In genomic region chr5:61697811-61698587, GRCh38 we compare ENCODE assay signal across 26 cellular contexts.
"Had no signal": no experiment of that assay in that cellular context is flagged by ENCODE, and none has a peak within 500 bp of the region (broad histone marks: within the 10 kb centered on the region; RNA-seq: fewer than 3 reads in every experiment).

No MANE protein-coding gene starts in this region.

- DNase-seq: activated CD4-positive, alpha-beta T cell treated with anti-CD3 and anti-CD28 coated beads for 1 hour; activated CD4-positive, alpha-beta T cell treated with anti-CD3 and anti-CD28 coated beads, Interleukin-2, amount 50 U/mL, for 1 hour; activated CD8-positive, alpha-beta T cell treated with anti-CD3 and anti-CD28 coated beads for 36 hours; activated naive CD4-positive, alpha-beta T cell; activated T-cell treated with anti-CD3 and anti-CD28 coated beads, Interleukin-2, amount 50 U/mL, for 72 hours; anterior cingulate cortex; cerebellar nuclear complex; colonic mucosa; dorsolateral prefrontal cortex; effector memory CD4-positive, alpha-beta T cell; erythroblast; head of caudate nucleus; hippocampal formation; immature natural killer cell; kidney glomerular epithelial cell; left ventricle myocardium superior; midbrain; naive thymus-derived CD4-positive, alpha-beta T cell; sigmoid colon; small intestine; stimulated activated CD4-positive, alpha-beta T cell treated with anti-CD3 and anti-CD28 coated beads, Interleukin-4, amount 100 ng/mL, for 24 hours; T-helper 2 cell had no signal

- H3K9me3 ChIP-seq: colonic mucosa, thoracic aorta had no signal

- H3K27me3 ChIP-seq: cardiac muscle cell, colonic mucosa, dorsolateral prefrontal cortex, sigmoid colon had no signal

- H3K4me1 ChIP-seq: colonic mucosa, sigmoid colon had no signal

- H3K4me3 ChIP-seq: cardiac muscle cell, colonic mucosa, dorsolateral prefrontal cortex, sigmoid colon, thoracic aorta had no signal

- H3K27ac ChIP-seq: cardiac muscle cell, colonic mucosa, dorsolateral prefrontal cortex, sigmoid colon, thoracic aorta had no signal

- H3K36me3 ChIP-seq: cardiac muscle cell, colonic mucosa, sigmoid colon, thoracic aorta had no signal

- ATAC-seq: activated CD8-positive, alpha-beta T cell treated with anti-CD3 and anti-CD28 coated beads for 36 hours; activated naive CD4-positive, alpha-beta T cell treated with anti-CD3 and anti-CD28 coated beads, Interleukin-2, amount 50 U/mL, for 72 hours; activated T-cell treated with anti-CD3 and anti-CD28 coated beads, Interleukin-2, amount 50 U/mL, for 72 hours; left ventricle myocardium superior; naive thymus-derived CD4-positive, alpha-beta T cell; stimulated activated effector memory CD8-positive, alpha-beta T cell treated with anti-CD3 and anti-CD28 coated beads, Interleukin-12 subunit alpha, Interleukin-12 subunit beta, amount 100 ng/mL, for 72 hours had no signal
